ENCODE assay signal across 10 cellular contexts in genomic region chr4:53592686-53593641, GRCh38. TPM values are rescaled to one million over a fixed set of nuclear protein-coding genes. Genes with fewer than 3 reads are reported as not detected.
DNase-seq lines count a peak whose midpoint lies in the region; ATAC-seq and TF ChIP-seq lines count a peak whose summit lies in the region.
"Had no signal": no experiment of that assay in that cellular context is flagged by ENCODE, and none has a peak within 500 bp of the region (broad histone marks: within the 10 kb centered on the region; RNA-seq: fewer than 3 reads in every experiment).

No MANE protein-coding gene starts in this region.

- no peak for TF ChIP-seq CTCF in epithelial cell of proximal tubule (conservative IDR thresholded peaks at IDR 0.05; ENCODE audit: low read depth, low read length)

- peaks cover 15 to 43% (median 30%) of the 10 kb centered on the region in 3 donors for H3K27me3 Mint-ChIP-seq in naive B cell

- peak overlapping the region in 1 of 6 donors; percentile 37 for H3K27ac Mint-ChIP-seq in naive B cell
- H3K27ac Mint-ChIP-seq: T-helper 17 cell had no signal

- no peaks in the 10 kb centered on the region for H3K9me3 Mint-ChIP-seq in naive B cell

- no peak for ATAC-seq in naive B cell (ENCODE audit: low read depth in 2 of 2)
- ATAC-seq: T-helper 17 cell had no signal

- DNase-seq in Caki2 (ENCODE audit: low read depth) (peak; percentile 74), NCI-H510A treated with DMSO at 0.1 percent for 48 hours (lab: John Stamatoyannopoulos, UW) (peak; percentile 98), epithelial cell of proximal tubule (ENCODE audit: low read depth) (no peak), naive B cell (no peak), UCSD-AML1 (lab: John Stamatoyannopoulos, UW; ENCODE audit: unreplicated experiment) (no peak), NCI-H128 (lab: John Stamatoyannopoulos, UW; ENCODE audit: unreplicated experiment) (no peak), HuH-7.5 (ENCODE audit: low spot score) (no peak)
- DNase-seq in stimulated activated CD4-positive, alpha-beta T cell treated with anti-CD3 and anti-CD28 coated beads, Interleukin-4, amount 100 ng/mL, for 24 hours, result no peak
- DNase-seq: T-helper 17 cell had no signal

- in situ Hi-C loops in Caki2 (cut with HindIII; ENCODE audit: low pct_unique_long_range_greater_than_20kb, low sequenced_read_pairs), result no loop called here

- H3K4me1 Mint-ChIP-seq in naive B cell, result peaks cover 12 to 20% (median 16%) of the 10 kb centered on the region in 3 donors

- H3K4me3 Mint-ChIP-seq in naive B cell, result peak overlapping the region in 6 of 8 donors; percentile 1 to 54 (median 31)
- H3K4me3 Mint-ChIP-seq: T-helper 17 cell had no signal

- no peaks in the 10 kb centered on the region for H3K36me3 Mint-ChIP-seq in naive B cell

- peak overlapping the region; percentile 54 for H3K4me3 ChIP-seq in epithelial cell of proximal tubule (ENCODE audit: low read depth, low read length)
- H3K4me3 ChIP-seq: BLaER1 treated with 17β-estradiol and CSF1 and Interleukin-3, amounts not matched to agents 10 nM and 100 nM had no signal

RNA-seq across cellular contexts. Expression of gene LNX1, which starts 1.7 kb away (rescaled TPM):
- total RNA-seq in Caki2 (2014; rRNA removed; shearing (Covaris generic); ENCODE audit: low replicate concordance), result 3.7 and 13.2 TPM in 2 replicates
- total RNA-seq in epithelial cell of proximal tubule, result 2.6 and 3.3 TPM in 2 replicates
- under 1 TPM in 5 of 6 donors, not detected in 1; 0.09 to 0.67 (median 0.49) TPM for polyA plus RNA-seq in naive B cell (ENCODE audit: low read depth in 6 of 6)
- total RNA-seq: T-helper 17 cell had no signal

Comparison
In these comparisons a context has a peak if more than half of its experiments do, and no peak if none do; other contexts are left out.
1. DNase-seq: peak in Caki2 (single experiment) and NCI-H510A treated with DMSO at 0.1 percent for 48 hours (single experiment); none in epithelial cell of proximal tubule (single experiment), naive B cell (single experiment), stimulated activated CD4-positive, alpha-beta T cell treated with anti-CD3 and anti-CD28 coated beads, Interleukin-4, amount 100 ng/mL, for 24 hours (single experiment), UCSD-AML1 (single experiment), NCI-H128 (single experiment) and HuH-7.5 (single experiment).